ENCODE assay signal across 20 cellular contexts in genomic region chr19:29299416-29300380, GRCh38.
"Had no signal": no experiment of that assay in that cellular context is flagged by ENCODE, and none has a peak within 500 bp of the region (broad histone marks: within the 10 kb centered on the region; RNA-seq: fewer than 3 reads in every experiment).

No MANE protein-coding gene starts in this region.

- H3K4me1 Mint-ChIP-seq: endodermal cell; neural crest cell; stimulated activated naive B cell treated with anti-CD40 and anti-IgM and Interleukin-4, amounts not matched to agents 10 μg/mL and 1 μg/mL and 100 μg/mL, for 72 hours had no signal

- H3K9me3 Mint-ChIP-seq: dendritic cell treated with granulocyte-macrophage colony-stimulating factor and Interleukin-4, amounts not matched to agents 40 ng/mL and 50 ng/mL, for 4 days; endodermal cell; naive thymus-derived CD8-positive, alpha-beta T cell; neural crest cell; stimulated activated naive B cell treated with anti-CD40 and anti-IgM and Interleukin-4, amounts not matched to agents 10 μg/mL and 1 μg/mL and 100 μg/mL, for 72 hours; stimulated activated naive CD8-positive, alpha-beta T cell treated with anti-CD3 and anti-CD28 coated beads, Interleukin-15, Interleukin-2, amounts not matched to agents 100 ng/mL and 50 ng/mL, for 24 hours had no signal

- FAIRE-seq: islet of Langerhans had no signal

- H3K4me3 Mint-ChIP-seq: dendritic cell treated with granulocyte-macrophage colony-stimulating factor and Interleukin-4, amounts not matched to agents 40 ng/mL and 50 ng/mL, for 4 days; endodermal cell; naive thymus-derived CD8-positive, alpha-beta T cell; neural crest cell; stimulated activated naive B cell treated with anti-CD40 and anti-IgM and Interleukin-4, amounts not matched to agents 10 μg/mL and 1 μg/mL and 100 μg/mL, for 72 hours; stimulated activated naive CD8-positive, alpha-beta T cell treated with anti-CD3 and anti-CD28 coated beads, Interleukin-15, Interleukin-2, amounts not matched to agents 100 ng/mL and 50 ng/mL, for 24 hours had no signal

- H3K36me3 Mint-ChIP-seq: naive thymus-derived CD8-positive, alpha-beta T cell; stimulated activated naive B cell treated with anti-CD40 and anti-IgM and Interleukin-4, amounts not matched to agents 10 μg/mL and 1 μg/mL and 100 μg/mL, for 72 hours had no signal

- DNase-seq: colonic mucosa; effector CD8-positive, alpha-beta T cell; endodermal cell; foreskin keratinocyte; heart left ventricle; hippocampal formation; left cardiac atrium; left lung; mammary epithelial cell; mesendoderm; naive thymus-derived CD8-positive, alpha-beta T cell; right cardiac atrium; stimulated activated CD4-positive, alpha-beta T cell treated with anti-CD3 and anti-CD28 coated beads, Interleukin-15, amount 100 ng/mL, for 24 hours; stimulated activated CD4-positive, alpha-beta T cell treated with anti-CD3 and anti-CD28 coated beads, Interleukin-2, amount 100 ng/mL, for 48 hours; stimulated activated naive B cell treated with anti-CD40 and anti-IgM and Interleukin-4, amounts not matched to agents 10 μg/mL and 1 μg/mL and 100 μg/mL, for 72 hours had no signal

- H3K27ac Mint-ChIP-seq: dendritic cell treated with granulocyte-macrophage colony-stimulating factor and Interleukin-4, amounts not matched to agents 40 ng/mL and 50 ng/mL, for 4 days; endodermal cell; naive thymus-derived CD8-positive, alpha-beta T cell; stimulated activated naive B cell treated with anti-CD40 and anti-IgM and Interleukin-4, amounts not matched to agents 10 μg/mL and 1 μg/mL and 100 μg/mL, for 72 hours; stimulated activated naive CD8-positive, alpha-beta T cell treated with anti-CD3 and anti-CD28 coated beads, Interleukin-15, Interleukin-2, amounts not matched to agents 100 ng/mL and 50 ng/mL, for 24 hours had no signal

- ATAC-seq: foreskin keratinocyte; gastroesophageal sphincter; heart left ventricle; left cardiac atrium; left lung; naive thymus-derived CD8-positive, alpha-beta T cell; right cardiac atrium; stimulated activated naive B cell treated with anti-CD40 and anti-IgM and Interleukin-4, amounts not matched to agents 10 μg/mL and 1 μg/mL and 100 μg/mL, for 72 hours had no signal

- H3K27me3 Mint-ChIP-seq: dendritic cell treated with granulocyte-macrophage colony-stimulating factor and Interleukin-4, amounts not matched to agents 40 ng/mL and 50 ng/mL, for 4 days had no signal
